In the genomic region with DNA sequence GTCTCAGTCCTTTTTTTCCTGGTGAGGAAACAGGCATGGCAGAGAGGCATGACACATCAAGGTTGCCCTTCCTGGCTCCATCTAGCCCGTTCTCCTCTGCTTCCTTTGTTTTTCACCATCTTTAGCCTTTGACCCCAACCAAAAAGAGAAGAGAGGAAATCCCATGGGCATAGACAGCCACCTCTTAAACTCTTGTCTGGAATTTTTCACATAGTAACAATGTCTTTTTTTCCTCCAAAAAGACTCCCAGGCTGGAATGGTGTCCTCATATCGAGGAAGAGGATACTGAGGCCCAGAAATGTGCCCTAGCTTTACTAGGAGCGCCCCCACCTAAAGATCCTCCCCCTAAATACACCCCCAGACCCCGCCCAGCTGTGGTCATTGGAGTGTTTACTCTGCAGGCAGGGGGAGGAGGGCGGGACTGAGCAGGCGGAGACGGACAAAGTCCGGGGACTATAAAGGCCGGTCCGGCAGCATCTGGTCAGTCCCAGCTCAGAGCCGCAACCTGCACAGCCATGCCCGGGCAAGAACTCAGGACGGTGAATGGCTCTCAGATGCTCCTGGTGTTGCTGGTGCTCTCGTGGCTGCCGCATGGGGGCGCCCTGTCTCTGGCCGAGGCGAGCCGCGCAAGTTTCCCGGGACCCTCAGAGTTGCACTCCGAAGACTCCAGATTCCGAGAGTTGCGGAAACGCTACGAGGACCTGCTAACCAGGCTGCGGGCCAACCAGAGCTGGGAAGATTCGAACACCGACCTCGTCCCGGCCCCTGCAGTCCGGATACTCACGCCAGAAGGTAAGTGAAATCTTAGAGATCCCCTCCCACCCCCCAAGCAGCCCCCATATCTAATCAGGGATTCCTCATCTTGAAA, we compare ENCODE assay signal across 8 cellular contexts. TPM values are rescaled to one million over a fixed set of nuclear protein-coding genes. Genes with fewer than 3 reads are reported as not detected.
DNase-seq lines count a peak whose midpoint lies in the region; ATAC-seq, FAIRE-seq and TF ChIP-seq lines count a peak whose summit lies in the region.

Gene GDF15, plus strand, starts transcription at position 484 of the 868 bp plus-strand sequence. Its CDS starts 32 bp downstream, at position 516.

- FAIRE-seq in pancreas (lab: Jason Lieb, UNC), result no peak

- intact Hi-C loops in pancreas (cut with DNase I), result no loop called here

- peak within 1 kb of the TSS; percentile 51 for H3K27ac ChIP-seq in HUES48 (ENCODE audit: low read depth, low read length)
- no peak within 1 kb of the TSS for H3K27ac ChIP-seq in foreskin keratinocyte
- H3K27ac ChIP-seq in pancreas, result peak within 1 kb of the TSS; percentile 48 to 82 (median 70)

- H3K36me3 ChIP-seq in HUES48 (ENCODE audit: control insufficient read depth, insufficient read depth, low read length) (no peaks in the 10 kb centered on the region; the same call in 1 of the 2 replicates), pancreas (peaks cover 0 to 18% (median 0%) of the 10 kb centered on the region in 3 donors)

- H3K9me3 ChIP-seq in HUES48 (ENCODE audit: control insufficient read depth, insufficient read depth, low read length) (no peaks in the 10 kb centered on the region), pancreas (no peaks in the 10 kb centered on the region)

- peak; percentile 59 for TF ChIP-seq CTCF in foreskin keratinocyte (conservative IDR thresholded peaks at IDR 0.05)
- TF ChIP-seq CTCF in pancreas (IDR thresholded peaks at IDR 0.05), result peak; percentile 41 to 69 (median 60)

- DNase-seq in DMS53 treated with DMSO at 0.1 percent for 48 hours (lab: John Stamatoyannopoulos, UW; ENCODE audit: unreplicated experiment) (peak; percentile 69), foreskin keratinocyte (peak in 1 of 2 donors; percentile 28), pancreas (peak; percentile 93 to 98 (median 95))
- peak; percentile 24 for DNase-seq in activated CD4-positive, alpha-beta T cell treated with anti-CD3 and anti-CD28 coated beads, Interleukin-2, amount 50 U/mL, for 1 hour

- ATAC-seq in foreskin keratinocyte, result no peak
- ATAC-seq in pancreas, result peak; percentile 70 to 83 (median 82)
- no peak for ATAC-seq in HG03097 (IDR thresholded peaks at IDR 0.05; ENCODE audit: low FRiP score, unreplicated experiment)
- no peak for ATAC-seq in HG03354 (IDR thresholded peaks at IDR 0.05; ENCODE audit: poor library complexity, severe bottlenecking, unreplicated experiment)
- no peak for ATAC-seq in HG03039 (IDR thresholded peaks at IDR 0.05; ENCODE audit: unreplicated experiment)

- H3K4me3 ChIP-seq in HUES48 (ENCODE audit: low read depth, low read length), result peak within 1 kb of the TSS; percentile 40; the same call in 1 of the 2 replicates
- peak within 1 kb of the TSS; percentile 36 to 86 (median 52) for H3K4me3 ChIP-seq in pancreas

- H3K4me1 ChIP-seq in HUES48 (ENCODE audit: control insufficient read depth, insufficient read depth, low read length), result peaks cover 4% of the 10 kb centered on the region; the same call in 1 of the 2 replicates
- peaks cover 5% of the 10 kb centered on the region for H3K4me1 ChIP-seq in foreskin keratinocyte
- peaks cover 7 to 20% (median 10%) of the 10 kb centered on the region in 3 donors for H3K4me1 ChIP-seq in pancreas

- H3K9ac ChIP-seq in HUES48 (ENCODE audit: low read depth, low read length), result no peak within 1 kb of the TSS

- H3K27me3 ChIP-seq in HUES48 (ENCODE audit: control insufficient read depth, insufficient read depth, low read length) (peaks cover 22% of the 10 kb centered on the region), foreskin keratinocyte (peaks cover 36% of the 10 kb centered on the region), pancreas (no peaks in the 10 kb centered on the region)

- WGBS in pancreas, 2 donors, result 14 to 18% methylated on average over 32 to 33 of the region's 33 CpGs

RNA-seq across cellular contexts. Expression of gene GDF15, which starts in this region (rescaled TPM):
- 0.34 and 0.67 TPM in 2 replicates for total RNA-seq in foreskin keratinocyte
- 0.48 and 0.57 TPM in 2 replicates for polyA plus RNA-seq in foreskin keratinocyte
- total RNA-seq in pancreas, result 100 to 1,000 TPM in 2 of 6 donors, 10 to 100 TPM in 4; 33.3 to 277 (median 43.5) TPM
- polyA plus RNA-seq in pancreas, result 10 to 100 TPM; 28.1 to 57.7 TPM

Comparison
In these comparisons a context has a peak if more than half of its experiments do, and no peak if none do; other contexts are left out.
1. RNA of gene GDF15 (total RNA-seq): 33.3 to 277 TPM in pancreas; 0.34 to 0.67 TPM in foreskin keratinocyte; every median in the first group is over 10 times any median in the second.
2. RNA of gene GDF15 (polyA plus RNA-seq): 28.1 to 57.7 TPM in pancreas; 0.48 to 0.57 TPM in foreskin keratinocyte; every median in the first group is over 10 times any median in the second.
3. ATAC-seq: peak in pancreas (4 of 4); none in foreskin keratinocyte (single experiment), HG03097 (single experiment), HG03354 (single experiment) and HG03039 (single experiment).